9 cellular contexts compared by ENCODE assay signal in the genomic region with DNA sequence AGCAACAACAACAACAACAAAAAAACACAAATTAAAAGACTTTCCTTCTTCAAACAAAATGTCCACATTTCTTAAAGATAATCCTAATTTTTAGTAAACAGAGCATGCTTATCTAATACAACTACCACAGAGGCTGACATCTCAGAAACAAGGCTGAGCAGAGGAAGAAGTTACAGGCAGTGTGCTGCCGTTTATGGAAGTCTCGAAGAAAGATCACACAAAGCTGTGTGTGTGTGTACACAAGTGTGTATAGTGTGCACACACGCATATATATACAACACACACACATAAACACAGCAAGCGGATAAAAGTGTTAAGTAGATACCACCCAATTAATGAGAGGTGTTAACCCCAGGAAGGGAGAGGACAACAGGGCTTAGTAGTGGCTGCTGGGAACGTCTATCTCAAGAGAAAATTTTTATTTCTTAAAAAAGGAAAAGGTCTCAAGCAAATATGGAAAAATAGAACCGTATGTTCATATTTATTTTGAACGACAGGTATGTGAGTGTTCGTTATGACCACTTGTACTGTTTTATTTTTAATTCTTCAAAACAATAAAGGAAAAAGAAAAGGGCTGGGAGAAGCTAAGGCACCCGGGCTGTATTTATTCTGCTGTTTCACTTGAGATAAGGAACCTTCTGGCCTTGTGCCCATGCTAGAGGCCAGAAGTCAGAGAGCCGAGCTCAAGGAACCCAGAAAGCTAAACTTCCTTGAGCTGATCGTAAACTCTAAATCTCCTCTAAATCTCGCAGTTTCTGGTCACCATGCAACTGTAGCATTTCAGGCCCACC.
DNase-seq lines count a peak whose midpoint lies in the region; ATAC-seq lines count a peak whose summit lies in the region.
"Had no signal": no experiment of that assay in that cellular context is flagged by ENCODE, and none has a peak within 500 bp of the region (broad histone marks: within the 10 kb centered on the region; RNA-seq: fewer than 3 reads in every experiment).

No MANE protein-coding gene starts in this region.

- H3K4me1 ChIP-seq in BLaER1 (peaks cover 97% of the 10 kb centered on the region), mucosa of rectum (ENCODE audit: control insufficient read depth in 2 of 2, insufficient read depth in 2 of 2, low read length in 2 of 2) (peaks cover 52 to 62% of the 10 kb centered on the region in 2 donors)

- DNase-seq in HUDEP-2 (lab: John Stamatoyannopoulos, UW; ENCODE audit: unreplicated experiment in 76 of 76), result peak in 73 of 76 experiments; percentile 11 to 91 (median 78)
- DNase-seq in amniotic epithelial cell (ENCODE audit: low read depth), result peak; percentile 43
- DNase-seq in NCI-H2107 treated with DMSO at 0.1 percent for 48 hours (lab: John Stamatoyannopoulos, UW; ENCODE audit: unreplicated experiment), result no peak
- no peak for DNase-seq in retina
- DNase-seq in activated effector memory CD4-positive, alpha-beta T cell treated with anti-CD3 and anti-CD28 coated beads, Interleukin-2, amount 50 U/mL, for 16 hours, result no peak
- DNase-seq: SIG-M5 had no signal

- peaks cover 98% of the 10 kb centered on the region for H4K20me1 ChIP-seq in BLaER1

- H3K9me3 ChIP-seq in BLaER1, result no peaks in the 10 kb centered on the region
- H3K9me3 ChIP-seq in mucosa of rectum (ENCODE audit: control insufficient read depth in 2 of 2, low read length in 2 of 2), result no peaks in the 10 kb centered on the region

- H3K36me3 ChIP-seq in BLaER1 (peaks cover 33% of the 10 kb centered on the region), mucosa of rectum (ENCODE audit: control insufficient read depth in 2 of 2, insufficient read depth in 2 of 2, low read length in 2 of 2) (peaks cover 0 to 16% of the 10 kb centered on the region in 2 donors)

- H3K27ac ChIP-seq in BLaER1 (peak overlapping the region; percentile 58; the same call in 1 of the 2 replicates), mucosa of rectum (ENCODE audit: low read depth in 2 of 2, low read length in 2 of 2) (peak overlapping the region; percentile 80 to 81)

- ATAC-seq in GM19452 (IDR thresholded peaks at IDR 0.05; ENCODE audit: unreplicated experiment), result no peak

- H3K27me3 ChIP-seq in BLaER1, result no peaks in the 10 kb centered on the region
- H3K27me3 ChIP-seq in mucosa of rectum (ENCODE audit: control insufficient read depth in 2 of 2, insufficient read depth in 2 of 2, low read length in 2 of 2), result no peaks in the 10 kb centered on the region

- peak overlapping the region; percentile 49 for H3K9ac ChIP-seq in BLaER1
- H3K9ac ChIP-seq in mucosa of rectum (ENCODE audit: low read depth in 1 of 2, low read length in 2 of 2), result peak overlapping the region; percentile 19 to 63

- H3K4me3 ChIP-seq in BLaER1, result no peak overlapping the region
- H3K4me3 ChIP-seq in mucosa of rectum (ENCODE audit: low read length in 2 of 2), result peak overlapping the region; percentile 2 to 51

- peak overlapping the region; percentile 76 for H3K4me2 ChIP-seq in BLaER1

Comparison
In these comparisons a context has a peak if more than half of its experiments do, and no peak if none do; other contexts are left out.
1. DNase-seq: peak in HUDEP-2 (73 of 76) and amniotic epithelial cell (single experiment); none in NCI-H2107 treated with DMSO at 0.1 percent for 48 hours (single experiment), retina (single experiment) and activated effector memory CD4-positive, alpha-beta T cell treated with anti-CD3 and anti-CD28 coated beads, Interleukin-2, amount 50 U/mL, for 16 hours (single experiment).